13 cellular contexts compared by ENCODE assay signal in the genomic region with DNA sequence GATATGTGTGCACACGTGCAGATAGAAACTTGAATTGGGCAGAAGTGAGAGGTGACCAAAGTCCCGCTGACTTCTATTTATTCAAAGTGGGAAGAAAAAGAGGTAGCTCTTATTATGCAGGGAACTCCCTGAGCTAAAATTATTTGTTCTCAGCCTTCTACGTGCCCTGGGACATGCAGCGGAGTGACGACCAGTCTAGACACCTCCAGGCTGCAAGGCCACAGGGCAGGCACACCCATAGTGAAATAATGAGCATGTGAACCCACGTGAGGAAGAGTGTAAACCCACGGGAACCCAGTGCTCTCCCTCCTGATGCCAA.
DNase-seq lines count a peak whose midpoint lies in the region; ATAC-seq and TF ChIP-seq lines count a peak whose summit lies in the region.
"Had no signal": no experiment of that assay in that cellular context is flagged by ENCODE, and none has a peak within 500 bp of the region (broad histone marks: within the 10 kb centered on the region; RNA-seq: fewer than 3 reads in every experiment).

No MANE protein-coding gene starts in this region.

- POLR2A ChIA-PET in WTC11 (lab: Charles Lee) = no interaction called here

- H3K36me3 Mint-ChIP-seq in WTC11 = peaks cover 23% of the 10 kb centered on the region

- peaks cover 48% of the 10 kb centered on the region for H3K4me1 Mint-ChIP-seq in WTC11

- ATAC-seq in GM19438 (IDR thresholded peaks at IDR 0.05; ENCODE audit: low read depth, unreplicated experiment) (peak; percentile 94), HG02840 (IDR thresholded peaks at IDR 0.05; ENCODE audit: low FRiP score, unreplicated experiment) (peak; percentile 57), HG03520 (IDR thresholded peaks at IDR 0.05; ENCODE audit: unreplicated experiment) (peak; percentile 71), WTC11 (no peak)
- ATAC-seq: stimulated activated naive CD8-positive, alpha-beta T cell treated with anti-CD3 and anti-CD28 coated beads, Interleukin-15, amount 100 ng/mL, for 72 hours had no signal

- CTCF ChIA-PET in WTC11 (lab: Charles Lee) = no interaction called here

- TF ChIP-seq CTCF in GM12865 (IDR thresholded peaks at IDR 0.05; ENCODE audit: insufficient read depth, low read depth, low read length, missing control alignments) = no peak
- TF ChIP-seq CTCF in WTC11 (IDR thresholded peaks at IDR 0.05) = no peak

- H3K4me3 Mint-ChIP-seq in WTC11 = no peak overlapping the region
- H3K4me3 Mint-ChIP-seq: stimulated activated naive CD8-positive, alpha-beta T cell treated with anti-CD3 and anti-CD28 coated beads, Interleukin-15, amount 100 ng/mL, for 72 hours had no signal

- no peaks in the 10 kb centered on the region; the same call in 1 of the 2 replicates for H3K27me3 Mint-ChIP-seq in WTC11 (ENCODE audit: low read depth)

- H3K9me3 Mint-ChIP-seq in WTC11 = peaks cover 24% of the 10 kb centered on the region
- H3K9me3 Mint-ChIP-seq: stimulated activated naive CD8-positive, alpha-beta T cell treated with anti-CD3 and anti-CD28 coated beads, Interleukin-15, amount 100 ng/mL, for 72 hours had no signal

- peak; percentile 62 for DNase-seq in GM12865 (ENCODE audit: low read depth)
- DNase-seq in activated naive CD4-positive, alpha-beta T cell treated with anti-CD3 and anti-CD28 coated beads, Interleukin-2, amount 50 U/mL, for 16 hours = no peak
- no peak for DNase-seq in COLO668 (lab: John Stamatoyannopoulos, UW; ENCODE audit: unreplicated experiment)
- DNase-seq in WTC11 (ENCODE audit: low spot score) = no peak
- no peak for DNase-seq in NCI-H1417 (lab: John Stamatoyannopoulos, UW)
- DNase-seq: activated CD4-positive, CD25-positive, alpha-beta regulatory T cell treated with anti-CD3 and anti-CD28 coated beads, Interleukin-2, amount 50 U/mL, for 72 hours; activated naive CD4-positive, alpha-beta T cell; kidney; NCI-H2081 treated with DMSO at 0.1 percent for 48 hours; stimulated activated naive CD8-positive, alpha-beta T cell treated with anti-CD3 and anti-CD28 coated beads, Interleukin-15, amount 100 ng/mL, for 72 hours had no signal

- no peak overlapping the region for H3K4me3 ChIP-seq in GM12865 (ENCODE audit: low read depth, low read length)

- H3K27ac Mint-ChIP-seq in WTC11 = no peak overlapping the region

TF ChIP-seq in WTC11, 78 proteins besides CTCF, POLR2A, EP300 and RAD21 (continues in another document):
- TF ChIP-seq, protein P1, sequence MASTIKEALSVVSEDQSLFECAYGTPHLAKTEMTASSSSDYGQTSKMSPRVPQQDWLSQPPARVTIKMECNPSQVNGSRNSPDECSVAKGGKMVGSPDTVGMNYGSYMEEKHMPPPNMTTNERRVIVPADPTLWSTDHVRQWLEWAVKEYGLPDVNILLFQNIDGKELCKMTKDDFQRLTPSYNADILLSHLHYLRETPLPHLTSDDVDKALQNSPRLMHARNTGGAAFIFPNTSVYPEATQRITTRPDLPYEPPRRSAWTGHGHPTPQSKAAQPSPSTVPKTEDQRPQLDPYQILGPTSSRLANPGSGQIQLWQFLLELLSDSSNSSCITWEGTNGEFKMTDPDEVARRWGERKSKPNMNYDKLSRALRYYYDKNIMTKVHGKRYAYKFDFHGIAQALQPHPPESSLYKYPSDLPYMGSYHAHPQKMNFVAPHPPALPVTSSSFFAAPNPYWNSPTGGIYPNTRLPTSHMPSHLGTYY (CRISPR knock-in tag; IDR thresholded peaks at IDR 0.05) = no peak
- TF ChIP-seq ZNF416 (CRISPR knock-in tag; IDR thresholded peaks at IDR 0.05) (no peak), EMX1 (CRISPR knock-in tag; IDR thresholded peaks at IDR 0.05) (no peak), ZNF423 (CRISPR knock-in tag; IDR thresholded peaks at IDR 0.05) (no peak), ZNF317 (CRISPR knock-in tag; IDR thresholded peaks at IDR 0.05; ENCODE audit: borderline replicate concordance, low read depth) (no peak), NR2C2 (CRISPR knock-in tag; IDR thresholded peaks at IDR 0.05) (no peak), ESRRA (CRISPR knock-in tag; IDR thresholded peaks at IDR 0.05; ENCODE audit: borderline replicate concordance) (no peak), HMGA2 (CRISPR knock-in tag; IDR thresholded peaks at IDR 0.05) (no peak), RELA (CRISPR knock-in tag; IDR thresholded peaks at IDR 0.05; ENCODE audit: borderline replicate concordance) (no peak)
- TF ChIP-seq, protein P2, sequence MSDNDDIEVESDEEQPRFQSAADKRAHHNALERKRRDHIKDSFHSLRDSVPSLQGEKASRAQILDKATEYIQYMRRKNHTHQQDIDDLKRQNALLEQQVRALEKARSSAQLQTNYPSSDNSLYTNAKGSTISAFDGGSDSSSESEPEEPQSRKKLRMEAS (CRISPR knock-in tag; IDR thresholded peaks at IDR 0.05) = no peak
- TF ChIP-seq, protein P3, sequence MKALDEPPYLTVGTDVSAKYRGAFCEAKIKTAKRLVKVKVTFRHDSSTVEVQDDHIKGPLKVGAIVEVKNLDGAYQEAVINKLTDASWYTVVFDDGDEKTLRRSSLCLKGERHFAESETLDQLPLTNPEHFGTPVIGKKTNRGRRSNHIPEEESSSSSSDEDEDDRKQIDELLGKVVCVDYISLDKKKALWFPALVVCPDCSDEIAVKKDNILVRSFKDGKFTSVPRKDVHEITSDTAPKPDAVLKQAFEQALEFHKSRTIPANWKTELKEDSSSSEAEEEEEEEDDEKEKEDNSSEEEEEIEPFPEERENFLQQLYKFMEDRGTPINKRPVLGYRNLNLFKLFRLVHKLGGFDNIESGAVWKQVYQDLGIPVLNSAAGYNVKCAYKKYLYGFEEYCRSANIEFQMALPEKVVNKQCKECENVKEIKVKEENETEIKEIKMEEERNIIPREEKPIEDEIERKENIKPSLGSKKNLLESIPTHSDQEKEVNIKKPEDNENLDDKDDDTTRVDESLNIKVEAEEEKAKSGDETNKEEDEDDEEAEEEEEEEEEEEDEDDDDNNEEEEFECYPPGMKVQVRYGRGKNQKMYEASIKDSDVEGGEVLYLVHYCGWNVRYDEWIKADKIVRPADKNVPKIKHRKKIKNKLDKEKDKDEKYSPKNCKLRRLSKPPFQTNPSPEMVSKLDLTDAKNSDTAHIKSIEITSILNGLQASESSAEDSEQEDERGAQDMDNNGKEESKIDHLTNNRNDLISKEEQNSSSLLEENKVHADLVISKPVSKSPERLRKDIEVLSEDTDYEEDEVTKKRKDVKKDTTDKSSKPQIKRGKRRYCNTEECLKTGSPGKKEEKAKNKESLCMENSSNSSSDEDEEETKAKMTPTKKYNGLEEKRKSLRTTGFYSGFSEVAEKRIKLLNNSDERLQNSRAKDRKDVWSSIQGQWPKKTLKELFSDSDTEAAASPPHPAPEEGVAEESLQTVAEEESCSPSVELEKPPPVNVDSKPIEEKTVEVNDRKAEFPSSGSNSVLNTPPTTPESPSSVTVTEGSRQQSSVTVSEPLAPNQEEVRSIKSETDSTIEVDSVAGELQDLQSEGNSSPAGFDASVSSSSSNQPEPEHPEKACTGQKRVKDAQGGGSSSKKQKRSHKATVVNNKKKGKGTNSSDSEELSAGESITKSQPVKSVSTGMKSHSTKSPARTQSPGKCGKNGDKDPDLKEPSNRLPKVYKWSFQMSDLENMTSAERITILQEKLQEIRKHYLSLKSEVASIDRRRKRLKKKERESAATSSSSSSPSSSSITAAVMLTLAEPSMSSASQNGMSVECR (CRISPR knock-in tag; IDR thresholded peaks at IDR 0.05; ENCODE audit: borderline replicate concordance) = no peak
- TF ChIP-seq, protein P4, sequence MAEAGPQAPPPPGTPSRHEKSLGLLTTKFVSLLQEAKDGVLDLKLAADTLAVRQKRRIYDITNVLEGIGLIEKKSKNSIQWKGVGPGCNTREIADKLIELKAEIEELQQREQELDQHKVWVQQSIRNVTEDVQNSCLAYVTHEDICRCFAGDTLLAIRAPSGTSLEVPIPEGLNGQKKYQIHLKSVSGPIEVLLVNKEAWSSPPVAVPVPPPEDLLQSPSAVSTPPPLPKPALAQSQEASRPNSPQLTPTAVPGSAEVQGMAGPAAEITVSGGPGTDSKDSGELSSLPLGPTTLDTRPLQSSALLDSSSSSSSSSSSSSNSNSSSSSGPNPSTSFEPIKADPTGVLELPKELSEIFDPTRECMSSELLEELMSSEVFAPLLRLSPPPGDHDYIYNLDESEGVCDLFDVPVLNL (CRISPR knock-in tag; IDR thresholded peaks at IDR 0.05; ENCODE audit: borderline replicate concordance, low read depth) = no peak
- TF ChIP-seq, protein P5, sequence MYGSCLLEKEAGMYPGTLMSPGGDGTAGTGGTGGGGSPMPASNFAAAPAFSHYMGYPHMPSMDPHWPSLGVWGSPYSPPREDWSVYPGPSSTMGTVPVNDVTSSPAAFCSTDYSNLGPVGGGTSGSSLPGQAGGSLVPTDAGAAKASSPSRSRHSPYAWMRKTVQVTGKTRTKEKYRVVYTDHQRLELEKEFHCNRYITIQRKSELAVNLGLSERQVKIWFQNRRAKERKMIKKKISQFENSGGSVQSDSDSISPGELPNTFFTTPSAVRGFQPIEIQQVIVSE (CRISPR knock-in tag; IDR thresholded peaks at IDR 0.05; ENCODE audit: borderline replicate concordance) = no peak
- TF ChIP-seq, protein P6, sequence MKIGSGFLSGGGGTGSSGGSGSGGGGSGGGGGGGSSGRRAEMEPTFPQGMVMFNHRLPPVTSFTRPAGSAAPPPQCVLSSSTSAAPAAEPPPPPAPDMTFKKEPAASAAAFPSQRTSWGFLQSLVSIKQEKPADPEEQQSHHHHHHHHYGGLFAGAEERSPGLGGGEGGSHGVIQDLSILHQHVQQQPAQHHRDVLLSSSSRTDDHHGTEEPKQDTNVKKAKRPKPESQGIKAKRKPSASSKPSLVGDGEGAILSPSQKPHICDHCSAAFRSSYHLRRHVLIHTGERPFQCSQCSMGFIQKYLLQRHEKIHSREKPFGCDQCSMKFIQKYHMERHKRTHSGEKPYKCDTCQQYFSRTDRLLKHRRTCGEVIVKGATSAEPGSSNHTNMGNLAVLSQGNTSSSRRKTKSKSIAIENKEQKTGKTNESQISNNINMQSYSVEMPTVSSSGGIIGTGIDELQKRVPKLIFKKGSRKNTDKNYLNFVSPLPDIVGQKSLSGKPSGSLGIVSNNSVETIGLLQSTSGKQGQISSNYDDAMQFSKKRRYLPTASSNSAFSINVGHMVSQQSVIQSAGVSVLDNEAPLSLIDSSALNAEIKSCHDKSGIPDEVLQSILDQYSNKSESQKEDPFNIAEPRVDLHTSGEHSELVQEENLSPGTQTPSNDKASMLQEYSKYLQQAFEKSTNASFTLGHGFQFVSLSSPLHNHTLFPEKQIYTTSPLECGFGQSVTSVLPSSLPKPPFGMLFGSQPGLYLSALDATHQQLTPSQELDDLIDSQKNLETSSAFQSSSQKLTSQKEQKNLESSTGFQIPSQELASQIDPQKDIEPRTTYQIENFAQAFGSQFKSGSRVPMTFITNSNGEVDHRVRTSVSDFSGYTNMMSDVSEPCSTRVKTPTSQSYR (CRISPR knock-in tag; IDR thresholded peaks at IDR 0.05) = no peak
